In genomic region chr1:18241932-18242331, GRCh38 we compare ENCODE assay signal across 19 cellular contexts.
"Had no signal": no experiment of that assay in that cellular context is flagged by ENCODE, and none has a peak within 500 bp of the region (broad histone marks: within the 10 kb centered on the region; RNA-seq: fewer than 3 reads in every experiment).

No MANE protein-coding gene starts in this region.

- H3K4me1 ChIP-seq: esophagus muscularis mucosa, parathyroid adenoma had no signal

- H3K4me1 Mint-ChIP-seq: central memory CD8-positive, alpha-beta T cell; naive B cell had no signal

- H3K36me3 ChIP-seq: brain microvascular endothelial cell, esophagus muscularis mucosa, neutrophil, transverse colon had no signal

- H3K27me3 ChIP-seq: brain microvascular endothelial cell, transverse colon had no signal

- H3K36me3 Mint-ChIP-seq: naive B cell had no signal

- H3K27ac ChIP-seq: brain microvascular endothelial cell, esophagus muscularis mucosa, hepatocyte, neutrophil, parathyroid adenoma, skin epidermis, transverse colon had no signal

- H3K9ac ChIP-seq: parathyroid adenoma had no signal

- H3K4me3 Mint-ChIP-seq: central memory CD8-positive, alpha-beta T cell; naive B cell had no signal

- H3K4me3 ChIP-seq: esophagus muscularis mucosa, hepatocyte, skin epidermis, transverse colon had no signal

- H3K27ac Mint-ChIP-seq: naive B cell had no signal

- H3K4me2 ChIP-seq: hepatocyte had no signal

- H2AFZ ChIP-seq: hepatocyte, parathyroid adenoma had no signal

- H3K9me3 Mint-ChIP-seq: central memory CD8-positive, alpha-beta T cell had no signal

- DNase-seq: activated CD4-positive, alpha-beta T cell treated with anti-CD3 and anti-CD28 coated beads, Interleukin-2, amount 50 U/mL, for 1 hour; activated CD8-positive, alpha-beta memory T cell treated with anti-CD3 and anti-CD28 coated beads for 24 hours; activated naive CD4-positive, alpha-beta T cell; brain microvascular endothelial cell; cortex of kidney; effector CD4-positive, alpha-beta T cell; islet precursor cell; naive B cell; stimulated activated CD4-positive, alpha-beta T cell treated with anti-CD3 and anti-CD28 coated beads, Interleukin-15, amount 100 ng/mL, for 24 hours; stimulated activated CD4-positive, alpha-beta T cell treated with anti-CD3 and anti-CD28 coated beads, Interleukin-4, amount 100 ng/mL, for 24 hours; stimulated activated naive CD4-positive, alpha-beta T cell; T-helper 9 cell; transverse colon had no signal

- H3K79me2 ChIP-seq: hepatocyte, parathyroid adenoma had no signal

- H3K9me3 ChIP-seq: esophagus muscularis mucosa, neutrophil, transverse colon had no signal
